24 cellular contexts compared by ENCODE assay signal in genomic region chr1:74334147-74334546, GRCh38.
"Had no signal": no experiment of that assay in that cellular context is flagged by ENCODE, and none has a peak within 500 bp of the region (broad histone marks: within the 10 kb centered on the region; RNA-seq: fewer than 3 reads in every experiment).

No MANE protein-coding gene starts in this region.

- H3K36me3 ChIP-seq: brain microvascular endothelial cell, lower lobe of right lung, right atrium auricular region, stomach, suprapubic skin had no signal

- H3K4me3 ChIP-seq: lower lobe of right lung, right atrium auricular region, stomach, suprapubic skin, tibial nerve had no signal

- DNase-seq: activated B cell treated with CpG ODN at 0.5 μM for 24 hours; activated CD4-positive, alpha-beta memory T cell treated with anti-CD3 and anti-CD28 coated beads for 36 hours; activated CD4-positive, alpha-beta T cell treated with anti-CD3 and anti-CD28 coated beads for 48 hours; activated effector memory CD4-positive, alpha-beta T cell treated with anti-CD3 and anti-CD28 coated beads, Interleukin-2, amount 50 U/mL, for 16 hours; activated naive CD4-positive, alpha-beta T cell treated with anti-CD3 and anti-CD28 coated beads, Interleukin-2, amount 10 ng/mL, durations not matched to agents 7 days and 5 days; activated T-cell treated with anti-CD3 and anti-CD28 coated beads, Interleukin-2, amount 50 U/mL, for 72 hours; brain microvascular endothelial cell; central memory CD4-positive, alpha-beta T cell; effector memory CD8-positive, alpha-beta T cell; glutamatergic neuron; hippocampal formation; lower lobe of right lung; mesendoderm; natural killer cell; small intestine; stimulated activated CD4-positive, alpha-beta T cell treated with anti-CD3 and anti-CD28 coated beads, Interleukin-2, amount 100 ng/mL, for 24 hours; stomach; SW 1271; T-helper 17 cell had no signal

- H3K27me3 ChIP-seq: brain microvascular endothelial cell, right atrium auricular region, stomach, suprapubic skin, tibial nerve had no signal

- H3K9me3 ChIP-seq: right atrium auricular region, stomach, suprapubic skin, tibial nerve had no signal

- H3K4me1 ChIP-seq: lower lobe of right lung, right atrium auricular region, stomach, suprapubic skin had no signal

- ATAC-seq: activated T-cell treated with anti-CD3 and anti-CD28 coated beads, Interleukin-2, amount 50 U/mL, for 72 hours; effector memory CD8-positive, alpha-beta T cell; esophagus mucosa; lower lobe of right lung; natural killer cell; stimulated activated memory B cell treated with anti-CD40 and anti-IgM and Interleukin-4, amounts not matched to agents 10 μg/mL and 1 μg/mL and 100 μg/mL, for 72 hours; T-helper 17 cell had no signal
